Comparison of ENCODE assay signal across 16 cellular contexts in the genomic region with DNA sequence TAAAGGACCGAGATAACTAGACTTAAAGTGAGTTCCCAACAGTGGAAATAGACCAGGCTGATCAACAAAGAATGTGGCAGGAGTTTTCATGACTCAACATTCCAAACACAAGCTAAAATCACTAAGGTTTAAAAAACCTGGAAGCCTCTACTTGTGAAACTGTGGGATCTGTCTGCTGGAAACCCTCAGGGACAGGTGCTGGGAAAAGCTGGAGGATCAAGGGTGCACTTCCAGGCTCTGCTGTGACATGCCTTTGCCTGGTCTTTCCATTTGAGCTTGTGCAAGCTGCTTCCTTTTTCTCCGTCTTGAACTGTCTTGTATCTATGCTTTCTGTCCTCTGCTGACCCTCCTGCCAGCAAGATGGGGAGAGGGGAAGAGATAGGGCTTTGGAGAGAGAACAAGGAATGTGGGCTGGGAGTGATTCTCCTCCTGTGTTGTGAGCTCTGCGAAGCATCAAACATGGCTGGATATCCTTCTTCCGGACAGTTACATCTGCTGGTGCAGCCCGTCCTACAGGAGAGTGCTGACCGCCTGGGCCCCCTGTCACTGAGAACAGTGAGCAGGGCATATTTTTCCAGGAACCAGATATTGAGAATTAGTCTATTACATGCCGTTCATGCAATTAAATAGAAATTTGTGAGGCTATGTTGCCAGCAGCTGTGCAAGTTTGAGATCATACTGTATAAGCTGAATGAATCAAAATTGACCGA. TPM values are rescaled to one million over a fixed set of nuclear protein-coding genes. Genes with fewer than 3 reads are reported as not detected.
DNase-seq lines count a peak whose midpoint lies in the region; ATAC-seq, FAIRE-seq and TF ChIP-seq lines count a peak whose summit lies in the region.
"Had no signal": no experiment of that assay in that cellular context is flagged by ENCODE, and none has a peak within 500 bp of the region (broad histone marks: within the 10 kb centered on the region; RNA-seq: fewer than 3 reads in every experiment).

No MANE protein-coding gene starts in this region.

- no peaks in the 10 kb centered on the region for H3K79me2 ChIP-seq in HepG2 (ENCODE audit: insufficient read depth, low read length)

- H3K36me3 ChIP-seq in liver (ENCODE audit: control insufficient read depth in 4 of 4, insufficient read depth in 3 of 4, low read depth in 1 of 4, low read length in 3 of 4) (no peaks in the 10 kb centered on the region), HepG2 (replicated peaks in 1 of 2; ENCODE audit: control insufficient read depth in 1 of 2, insufficient read depth in 2 of 2, low read length in 2 of 2) (no peaks in the 10 kb centered on the region), transverse colon (no peaks in the 10 kb centered on the region)

- H2AFZ ChIP-seq in HepG2 (ENCODE audit: low read length) = no peak overlapping the region

- TF ChIP-seq EP300 in HepG2 (IDR thresholded peaks at IDR 0.05; ENCODE audit: low read depth in 2 of 2, low read length in 2 of 2) (no peak), HepG2 (CRISPR knock-in tag; IDR thresholded peaks at IDR 0.05; ENCODE audit: borderline replicate concordance) (no peak), transverse colon (IDR thresholded peaks at IDR 0.05; ENCODE audit: low read depth) (no peak)

- WGBS in liver = 65% methylated on average over 8 of the region's 8 CpGs
- WGBS in HepG2 (ENCODE audit: low lambda C conversion rate) = 28% methylated on average over 7 of the region's 8 CpGs
- WGBS in transverse colon (ENCODE audit: low coverage in 1 of 2), 2 donors = 61 to 74% methylated on average over 3 to 8 of the region's 8 CpGs

- FAIRE-seq in HepG2 (lab: Jason Lieb, UNC) = no peak
- FAIRE-seq: GM18507 had no signal

- intact Hi-C loops in HepG2 (cut with micrococcal nuclease; ENCODE audit: unreplicated experiment) (no loop called here), transverse colon (cut with DNase I; ENCODE audit: low total_unique reads) (no loop called here)

- H3K4me1 ChIP-seq in liver (ENCODE audit: control insufficient read depth in 4 of 4, insufficient read depth in 4 of 4, low read length in 3 of 4) = no peaks in the 10 kb centered on the region
- no peaks in the 10 kb centered on the region for H3K4me1 ChIP-seq in HepG2 (ENCODE audit: insufficient read depth, low read length)
- peaks cover 0 to 14% (median 4%) of the 10 kb centered on the region in 4 donors for H3K4me1 ChIP-seq in transverse colon

- H3K9ac ChIP-seq in liver (ENCODE audit: low read depth in 1 of 2, low read length in 2 of 2) (no peak overlapping the region), HepG2 (ENCODE audit: insufficient read depth, low read depth, low read length) (no peak overlapping the region)

- H3K4me3 ChIP-seq in liver (ENCODE audit: low read depth in 1 of 3, low read length in 3 of 3) (no peak overlapping the region), HepG2 (replicated peaks in 1 of 3; ENCODE audit: insufficient read depth in 1 of 3, low read depth in 2 of 3, low read length in 3 of 3) (no peak overlapping the region), choroid plexus epithelial cell (ENCODE audit: low read depth, low read length) (no peak overlapping the region), transverse colon (no peak overlapping the region)

- no peak for TF ChIP-seq POLR2A in HepG2 (IDR thresholded peaks at IDR 0.05; ENCODE audit: insufficient read depth in 1 of 2, low read depth in 2 of 2, low read length in 2 of 2)
- TF ChIP-seq POLR2A in transverse colon (IDR thresholded peaks at IDR 0.05) = no peak

- H3K27ac ChIP-seq in liver (ENCODE audit: low read depth in 1 of 2, low read length in 2 of 2) (no peak overlapping the region), HepG2 (ENCODE audit: extremely low read length, insufficient read depth, low read length) (no peak overlapping the region), transverse colon (peak overlapping the region in 3 of 4 donors; percentile 26 to 56 (median 28))
- H3K27ac ChIP-seq: epithelial cell of prostate had no signal

- no peaks in the 10 kb centered on the region for H3K9me3 ChIP-seq in liver (ENCODE audit: control insufficient read depth in 4 of 4, low read length in 3 of 4)
- H3K9me3 ChIP-seq in HepG2 (ENCODE audit: low read length) = no peaks in the 10 kb centered on the region
- H3K9me3 ChIP-seq in transverse colon = no peaks in the 10 kb centered on the region

- no peak overlapping the region for H3K4me2 ChIP-seq in HepG2 (ENCODE audit: low read depth, low read length)

- CTCF ChIA-PET in HepG2 (lab: Yijun Ruan, JAX; ENCODE audit: low intra/inter-chr PET ratio, low total read pairs) = no interaction called here

- in situ Hi-C loops in HepG2 (cut with HindIII; ENCODE audit: extremely low pct_ligation_motif_present, low pct_unique_long_range_greater_than_20kb) (no loop called here), transverse colon (cut with MboI; ENCODE audit: low pct_ligation_motif_present in 1 of 4, low pct_unique_long_range_greater_than_20kb in 1 of 4, low sequenced_read_pairs in 3 of 4) (no loop called here)

- no peaks in the 10 kb centered on the region for H4K20me1 ChIP-seq in HepG2 (ENCODE audit: insufficient read depth, low read length)

- TF ChIP-seq CTCF in liver (IDR thresholded peaks at IDR 0.05; ENCODE audit: low read depth, low read length, missing input control) (no peak), HepG2 (CRISPR knock-in tag; IDR thresholded peaks at IDR 0.05) (no peak), choroid plexus epithelial cell (conservative IDR thresholded peaks at IDR 0.05; ENCODE audit: low read depth, low read length) (no peak), transverse colon (IDR thresholded peaks at IDR 0.05) (no peak)

- POLR2A ChIA-PET in HepG2 (lab: Yijun Ruan, JAX) = no interaction called here

- BruUV-seq in HepG2 (replicated peaks; lab: Mats Ljungman, UMichigan) = no TSS peak

- no peak for TF ChIP-seq RAD21 in liver (IDR thresholded peaks at IDR 0.05)
- TF ChIP-seq RAD21 in HepG2 (CRISPR knock-in tag; IDR thresholded peaks at IDR 0.05) = no peak

- ATAC-seq in HepG2 (no peak), GM18858 (IDR thresholded peaks at IDR 0.05; ENCODE audit: unreplicated experiment) (no peak), HG02973 (IDR thresholded peaks at IDR 0.05; ENCODE audit: unreplicated experiment) (no peak)

- H3K27me3 ChIP-seq in liver (ENCODE audit: control insufficient read depth in 4 of 4, insufficient read depth in 4 of 4, low read length in 3 of 4) (no peaks in the 10 kb centered on the region), HepG2 (ENCODE audit: control insufficient read depth in 1 of 2, insufficient read depth in 2 of 2, low read length in 2 of 2) (peaks cover 0 to 12% of the 10 kb centered on the region in 2 experiments; a peak in 2 of 5 replicates), transverse colon (no peaks in the 10 kb centered on the region)

- DNase-seq in HepG2 (ENCODE audit: low spot score) (no peak), choroid plexus epithelial cell (ENCODE audit: low read depth) (peak; percentile 59), kidney tubule cell (ENCODE audit: low spot score) (peak; percentile 16), transverse colon (no peak), GOT3 (lab: John Stamatoyannopoulos, UW) (no peak)
- DNase-seq: activated T-cell treated with anti-CD3 and anti-CD28 coated beads, Interleukin-2, amount 50 U/mL, for 1 hour; aorta; NCI-H146; NCI-H526 treated with DMSO at 0.1 percent for 48 hours; nephron progenitor cell; SHP77 treated with DMSO at 0.1 percent for 48 hours had no signal

TF ChIP-seq in liver, 16 proteins besides CTCF, POLR2A, EP300 and RAD21:
- TF ChIP-seq SP1 (IDR thresholded peaks at IDR 0.05) (no peak), NR2F2 (IDR thresholded peaks at IDR 0.05) (peak; percentile 60)

TF ChIP-seq in HepG2, 621 proteins besides CTCF, POLR2A, EP300 and RAD21 (continues in another document):
- no peak for TF ChIP-seq FIP1L1 (IDR thresholded peaks at IDR 0.05; ENCODE audit: borderline replicate concordance, insufficient read depth, low read depth, low read length)
- TF ChIP-seq, protein P1, sequence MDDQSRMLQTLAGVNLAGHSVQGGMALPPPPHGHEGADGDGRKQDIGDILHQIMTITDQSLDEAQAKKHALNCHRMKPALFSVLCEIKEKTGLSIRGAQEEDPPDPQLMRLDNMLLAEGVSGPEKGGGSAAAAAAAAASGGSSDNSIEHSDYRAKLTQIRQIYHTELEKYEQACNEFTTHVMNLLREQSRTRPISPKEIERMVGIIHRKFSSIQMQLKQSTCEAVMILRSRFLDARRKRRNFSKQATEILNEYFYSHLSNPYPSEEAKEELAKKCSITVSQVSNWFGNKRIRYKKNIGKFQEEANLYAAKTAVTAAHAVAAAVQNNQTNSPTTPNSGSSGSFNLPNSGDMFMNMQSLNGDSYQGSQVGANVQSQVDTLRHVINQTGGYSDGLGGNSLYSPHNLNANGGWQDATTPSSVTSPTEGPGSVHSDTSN (CRISPR knock-in tag; IDR thresholded peaks at IDR 0.05; ENCODE audit: borderline replicate concordance) = no peak

RNA-seq across cellular contexts. Expression of a gene that starts 25.5 kb away (rescaled TPM):
- total RNA-seq in liver (1 to 10 TPM in 1 of 2 donors, under 1 TPM in 1; 0.59 to 2.3 TPM), HepG2 (2016; rRNA removed; fragmentation: Illumina TruSeq; extraction: Trizol) (0.38 TPM in 1 of 2 replicates, not detected in the other), transverse colon (1 to 10 TPM in 3 of 4 donors, not detected in 1; 1.4 to 3.4 (median 1.7) TPM)
- polyA plus RNA-seq in liver (under 1 TPM; 0.23 to 0.49 TPM), HepG2 (2011; rRNA removed) (0.05 and 0.08 TPM in 2 replicates)
- total RNA-seq in HepG2 (2016; cell fraction: cytosol; rRNA removed; fragmentation: Illumina TruSeq; extraction: Trizol; ENCODE audit: low read depth) = 0.20 and 0.26 TPM in 2 replicates
- 0.18 and 0.24 TPM in 2 replicates for total RNA-seq in HepG2 (2016; cell fraction: insoluble cytoplasmic fraction; rRNA removed; fragmentation: Illumina TruSeq; extraction: Trizol)
- 0.25 and 0.34 TPM in 2 replicates for total RNA-seq in HepG2 (2016; cell fraction: membrane; rRNA removed; fragmentation: Illumina TruSeq; extraction: Trizol)
- total RNA-seq in HepG2 (2016; cell fraction: nucleus; rRNA removed; fragmentation: Illumina TruSeq; extraction: Trizol) = not detected in 2 replicates
- 0.04 TPM in 2 replicates for polyA plus RNA-seq in HepG2 (2011; cell fraction: cytosol; rRNA removed)
- 0.16 and 0.23 TPM in 2 replicates for polyA plus RNA-seq in HepG2 (2011; cell fraction: nucleus; rRNA removed)
- 0.07 TPM in 1 of 2 replicates, not detected in the other for polyA plus RNA-seq in HepG2 (2012)
- 0.08 and 0.14 TPM in 2 replicates for polyA plus RNA-seq in HepG2 (2016; cell fraction: cytosol; fragmentation: Illumina TruSeq; extraction: Trizol; ENCODE audit: low read depth)
- 0.11 TPM in 2 replicates for polyA plus RNA-seq in HepG2 (2016; cell fraction: insoluble cytoplasmic fraction; fragmentation: Illumina TruSeq; extraction: Trizol; ENCODE audit: low read depth)
- 0.09 and 0.40 TPM in 2 replicates for polyA plus RNA-seq in HepG2 (2016; cell fraction: membrane; fragmentation: Illumina TruSeq; extraction: Trizol; ENCODE audit: low read depth)
- 0.56 TPM in 1 of 2 replicates, not detected in the other for polyA plus RNA-seq in HepG2 (2016; cell fraction: nucleus; fragmentation: Illumina TruSeq; extraction: Trizol; ENCODE audit: insufficient read depth, low read depth)
- 0.10 TPM in 1 of 2 replicates, not detected in the other for polyA minus RNA-seq in HepG2 (2011; rRNA and poly(A)+ RNA removed; ENCODE audit: low replicate concordance)
- polyA minus RNA-seq in HepG2 (2011; cell fraction: cytosol; rRNA and poly(A)+ RNA removed) = not detected in 2 replicates
- polyA minus RNA-seq in HepG2 (2011; cell fraction: nucleus; rRNA and poly(A)+ RNA removed) = not detected in 2 replicates

Comparison
In these comparisons a context has a peak if more than half of its experiments do, and no peak if none do; other contexts are left out.
1. H3K27ac ChIP-seq: peak in transverse colon (3 of 4); none in liver (0 of 2) and HepG2 (single experiment).
2. DNase-seq: peak in choroid plexus epithelial cell (single experiment) and kidney tubule cell (single experiment); none in HepG2 (single experiment), transverse colon (single experiment) and GOT3 (single experiment).